8 cellular contexts compared by ENCODE assay signal in genomic region chr3:195909645-195910498, GRCh38. TPM values are rescaled to one million over a fixed set of nuclear protein-coding genes. Genes with fewer than 3 reads are reported as not detected.
DNase-seq lines count a peak whose midpoint lies in the region; ATAC-seq and TF ChIP-seq lines count a peak whose summit lies in the region.

No MANE protein-coding gene starts in this region.

- H3K27ac ChIP-seq in liver (ENCODE audit: low read depth in 1 of 2, low read length in 2 of 2), result peak overlapping the region; percentile 46 to 48

- no peak for DNase-seq in AG04449 (ENCODE audit: low read depth, low spot score)
- peak; percentile 48 for DNase-seq in NCI-H446 treated with DMSO at 0.1 percent for 48 hours (lab: John Stamatoyannopoulos, UW)
- peak; percentile 89 for DNase-seq in activated CD4-positive, alpha-beta T cell treated with anti-CD3 and anti-CD28 coated beads, Interleukin-2, amount 50 U/mL, for 1 hour
- peak; percentile 59 for DNase-seq in dedifferentiated amniotic fluid mesenchymal stem cell (ENCODE audit: extremely low spot score)
- peak; percentile 90 for DNase-seq in stimulated activated CD4-positive, alpha-beta T cell treated with anti-CD3 and anti-CD28 coated beads, Interleukin-4, amount 100 ng/mL, for 1 hour

- H3K4me3 ChIP-seq in AG04449 (ENCODE audit: low read depth, low read length) (peak overlapping the region; percentile 59), liver (ENCODE audit: low read depth in 1 of 3, low read length in 3 of 3) (peak overlapping the region; percentile 43 to 90 (median 61))

- TF ChIP-seq RAD21 in liver (IDR thresholded peaks at IDR 0.05), result no peak

- WGBS in liver, result 16% methylated on average over 68 of the region's 68 CpGs

- ATAC-seq in GM19025 (IDR thresholded peaks at IDR 0.05; ENCODE audit: low read depth, unreplicated experiment), result peak; percentile 37
- ATAC-seq in HG03280 (IDR thresholded peaks at IDR 0.05; ENCODE audit: unreplicated experiment), result peak; percentile 46

- peaks cover 22 to 61% (median 37%) of the 10 kb centered on the region in 4 donors for H3K4me1 ChIP-seq in liver (ENCODE audit: control insufficient read depth in 4 of 4, insufficient read depth in 4 of 4, low read length in 3 of 4)

- peak overlapping the region in 1 of 2 donors; percentile 52 for H3K9ac ChIP-seq in liver (ENCODE audit: low read depth in 1 of 2, low read length in 2 of 2)

- CTCF ChIA-PET in AG04449 (lab: Yijun Ruan, JAX), result interaction anchor here (1.0 to 6.0 kb wide), 4 partner anchors 9 to 51 kb away, joined by 3 to 94 read pairs (median 11); no protein-coding TSS in a partner anchor

- no peaks in the 10 kb centered on the region for H3K9me3 ChIP-seq in liver (ENCODE audit: control insufficient read depth in 4 of 4, low read length in 3 of 4)

- H3K36me3 ChIP-seq in liver (ENCODE audit: control insufficient read depth in 4 of 4, insufficient read depth in 3 of 4, low read depth in 1 of 4, low read length in 3 of 4), result no peaks in the 10 kb centered on the region

- POLR2A ChIA-PET in AG04449 (lab: Yijun Ruan, JAX), result interaction anchor here (0.7 kb wide), 1 partner anchor 18 kb away, joined by 3 read pairs; no protein-coding TSS in a partner anchor

- no peak for TF ChIP-seq CTCF in AG04449 (IDR thresholded peaks at IDR 0.05; ENCODE audit: insufficient read depth, low read length, missing control alignments)
- no peak for TF ChIP-seq CTCF in liver (IDR thresholded peaks at IDR 0.05; ENCODE audit: low read depth, low read length, missing input control)

- H3K27me3 ChIP-seq in liver (ENCODE audit: control insufficient read depth in 4 of 4, insufficient read depth in 4 of 4, low read length in 3 of 4), result no peaks in the 10 kb centered on the region

TF ChIP-seq in liver, 16 proteins besides CTCF, POLR2A, EP300 and RAD21:
- no peak for TF ChIP-seq FOXA2 (IDR thresholded peaks at IDR 0.05)
- TF ChIP-seq TAF1 (conservative IDR thresholded peaks at IDR 0.05), result no peak

RNA-seq across cellular contexts. Expression of gene TNK2, which starts 1.5 kb away (rescaled TPM):
- total RNA-seq in liver, result 1 to 10 TPM; 8.3 to 9.4 TPM
- polyA plus RNA-seq in liver, result 10 to 100 TPM in 1 of 2 donors, 1 to 10 TPM in 1; 4.0 to 12.2 TPM
